In genomic region chr11:114135737-114136151, GRCh38 we compare ENCODE assay signal across 10 cellular contexts.
DNase-seq lines count a peak whose midpoint lies in the region; ATAC-seq and TF ChIP-seq lines count a peak whose summit lies in the region.
"Had no signal": no experiment of that assay in that cellular context is flagged by ENCODE, and none has a peak within 500 bp of the region (broad histone marks: within the 10 kb centered on the region; RNA-seq: fewer than 3 reads in every experiment).

No MANE protein-coding gene starts in this region.

- peaks cover 37% of the 10 kb centered on the region for H3K4me1 ChIP-seq in CD8-positive, alpha-beta memory T cell (ENCODE audit: insufficient read depth, low read length)
- H3K4me1 ChIP-seq in psoas muscle = peaks cover 97% of the 10 kb centered on the region

- no peaks in the 10 kb centered on the region for H3K36me3 ChIP-seq in CD8-positive, alpha-beta memory T cell (ENCODE audit: insufficient read depth, low read length)
- H3K36me3 ChIP-seq in psoas muscle (ENCODE audit: insufficient read depth in 1 of 2, low read depth in 1 of 2) = no peaks in the 10 kb centered on the region

- H3K9me3 ChIP-seq in CD8-positive, alpha-beta memory T cell (ENCODE audit: low read length) = no peaks in the 10 kb centered on the region
- no peaks in the 10 kb centered on the region for H3K9me3 ChIP-seq in psoas muscle

- CTCF ChIA-PET in CD8-positive, alpha-beta memory T cell (lab: Charles Lee) = no interaction called here

- H3K27ac Mint-ChIP-seq in CD8-positive, alpha-beta memory T cell = peak overlapping the region in 5 of 8 donors; percentile 39 to 98 (median 86)
- H3K27ac Mint-ChIP-seq in T-helper 2 cell treated with Interferon-gamma antibody and Interleukin-4, amounts not matched to agents 5 μg/mL and 100 μg/mL, for 36 hours = no peak overlapping the region

- H3K4me3 Mint-ChIP-seq in CD8-positive, alpha-beta memory T cell = peak overlapping the region in 2 of 7 donors; percentile 2 to 85
- H3K4me3 Mint-ChIP-seq in T-helper 2 cell treated with Interferon-gamma antibody and Interleukin-4, amounts not matched to agents 5 μg/mL and 100 μg/mL, for 36 hours = no peak overlapping the region

- no peak for TF ChIP-seq CTCF in psoas muscle (IDR thresholded peaks at IDR 0.05)

- H3K27me3 ChIP-seq in CD8-positive, alpha-beta memory T cell (ENCODE audit: insufficient read depth, low read length, poor library complexity, severe bottlenecking) = no peaks in the 10 kb centered on the region
- H3K27me3 ChIP-seq in psoas muscle (ENCODE audit: insufficient read depth in 3 of 3, low read length in 2 of 3) = no peaks in the 10 kb centered on the region

- POLR2A ChIA-PET in CD8-positive, alpha-beta memory T cell (lab: Charles Lee) = no interaction called here

- peaks cover 51 to 70% (median 63%) of the 10 kb centered on the region in 3 donors for H3K4me1 Mint-ChIP-seq in CD8-positive, alpha-beta memory T cell
- peaks cover 29% of the 10 kb centered on the region for H3K4me1 Mint-ChIP-seq in T-helper 2 cell treated with Interferon-gamma antibody and Interleukin-4, amounts not matched to agents 5 μg/mL and 100 μg/mL, for 36 hours (ENCODE audit: low read depth)

- intact Hi-C loops in Right ventricle myocardium superior (cut with DNase I) (no loop called here), psoas muscle (cut with DNase I) (no loop called here)

- H3K36me3 Mint-ChIP-seq in CD8-positive, alpha-beta memory T cell = no peaks in the 10 kb centered on the region
- H3K36me3 Mint-ChIP-seq in T-helper 2 cell treated with Interferon-gamma antibody and Interleukin-4, amounts not matched to agents 5 μg/mL and 100 μg/mL, for 36 hours (ENCODE audit: low read depth) = peaks cover 12% of the 10 kb centered on the region

- 12 to 44% (median 33%) methylated on average over 4 of the region's 4 CpGs for WGBS in psoas muscle, 3 donors

- H3K9me3 Mint-ChIP-seq in CD8-positive, alpha-beta memory T cell = no peaks in the 10 kb centered on the region
- H3K9me3 Mint-ChIP-seq in T-helper 2 cell treated with Interferon-gamma antibody and Interleukin-4, amounts not matched to agents 5 μg/mL and 100 μg/mL, for 36 hours = no peaks in the 10 kb centered on the region

- H3K27me3 Mint-ChIP-seq in CD8-positive, alpha-beta memory T cell = peaks cover 3 to 5% of the 10 kb centered on the region in 2 donors
- peaks cover 34% of the 10 kb centered on the region for H3K27me3 Mint-ChIP-seq in T-helper 2 cell treated with Interferon-gamma antibody and Interleukin-4, amounts not matched to agents 5 μg/mL and 100 μg/mL, for 36 hours (ENCODE audit: low read depth)

- no peak overlapping the region for H3K27ac ChIP-seq in CD8-positive, alpha-beta memory T cell (ENCODE audit: low read depth, low read length)
- H3K27ac ChIP-seq in psoas muscle = peak overlapping the region; percentile 99

- DNase-seq in CD8-positive, alpha-beta memory T cell = no peak
- DNase-seq in SKM-1 treated with dmso at 0.1 percent for 144 hours (lab: John Stamatoyannopoulos, UW; ENCODE audit: unreplicated experiment) = peak; percentile 76
- no peak for DNase-seq in Right ventricle myocardium superior
- no peak for DNase-seq in psoas muscle
- no peak for DNase-seq in T-helper 2 cell treated with Interferon-gamma antibody and Interleukin-4, amounts not matched to agents 5 μg/mL and 100 μg/mL, for 36 hours (ENCODE audit: low spot score)
- DNase-seq in activated CD4-positive, CD25-positive, alpha-beta regulatory T cell treated with anti-CD3 and anti-CD28 coated beads, Interleukin-2, amount 50 U/mL, for 72 hours = no peak
- DNase-seq: caudate nucleus, left cardiac atrium had no signal

- peak; percentile 4 for ATAC-seq in Right ventricle myocardium superior (ENCODE audit: poor library complexity)
- peak in 3 of 4 donors; percentile 18 to 24 (median 20) for ATAC-seq in psoas muscle
- no peak for ATAC-seq in GM21390 (IDR thresholded peaks at IDR 0.05; ENCODE audit: unreplicated experiment)
- ATAC-seq in GM18519 (IDR thresholded peaks at IDR 0.05; ENCODE audit: low FRiP score, unreplicated experiment) = no peak

- no peak overlapping the region for H3K4me3 ChIP-seq in CD8-positive, alpha-beta memory T cell (ENCODE audit: low read length)
- H3K4me3 ChIP-seq in psoas muscle = peak overlapping the region; percentile 23

Comparison
In these comparisons a context has a peak if more than half of its experiments do, and no peak if none do; other contexts are left out.
1. ATAC-seq: peak in Right ventricle myocardium superior (single experiment) and psoas muscle (3 of 4); none in GM21390 (single experiment) and GM18519 (single experiment).